ENCODE assay signal across 20 cellular contexts in the genomic region with DNA sequence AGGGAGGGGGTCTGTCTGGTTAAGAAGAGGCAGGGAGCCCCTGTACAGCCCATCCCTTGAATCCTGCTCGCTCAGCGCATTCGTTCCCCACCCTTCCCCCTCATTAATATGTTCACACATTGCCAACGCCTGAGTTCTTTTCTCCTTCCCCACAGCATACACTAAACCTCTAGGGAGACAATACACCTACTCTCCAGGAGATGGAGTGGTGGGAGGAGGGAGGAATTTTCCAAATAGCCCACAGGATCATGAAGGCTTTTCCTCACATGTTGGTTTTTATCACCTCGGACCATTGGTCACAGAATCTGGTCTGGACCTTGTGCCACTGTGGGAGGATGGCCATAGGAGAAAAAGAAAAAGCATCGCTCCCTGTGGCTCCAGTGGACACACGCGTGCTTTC.
DNase-seq lines count a peak whose midpoint lies in the region; TF ChIP-seq lines count a peak whose summit lies in the region.
"Had no signal": no experiment of that assay in that cellular context is flagged by ENCODE, and none has a peak within 500 bp of the region (broad histone marks: within the 10 kb centered on the region; RNA-seq: fewer than 3 reads in every experiment).

No MANE protein-coding gene starts in this region.

- TF ChIP-seq POLR2A in breast epithelium (IDR thresholded peaks at IDR 0.05): no peak

- intact Hi-C loops in breast epithelium (cut with DNase I; ENCODE audit: low total_unique reads): no loop called here

- in situ Hi-C loops in T47D (cut with HindIII; ENCODE audit: low pct_unique_long_range_greater_than_20kb, low sequenced_read_pairs): no loop called here
- in situ Hi-C loops in astrocyte of the spinal cord (cut with HindIII; ENCODE audit: low sequenced_read_pairs): no loop called here

- H3K36me3 ChIP-seq in breast epithelium: no peaks in the 10 kb centered on the region
- H3K36me3 ChIP-seq: HAP-1, pancreas, sigmoid colon had no signal

- no peaks in the 10 kb centered on the region for H3K27me3 ChIP-seq in breast epithelium
- H3K27me3 ChIP-seq: pancreas, sigmoid colon had no signal

- TF ChIP-seq CTCF in breast epithelium (IDR thresholded peaks at IDR 0.05) (no peak), astrocyte of the spinal cord (IDR thresholded peaks at IDR 0.05; ENCODE audit: low read depth, low read length) (peak; percentile 31)

- DNase-seq in T47D (ENCODE audit: low read depth in 1 of 2, low spot score in 1 of 2) (peak; percentile 5 to 36), breast epithelium (ENCODE audit: low spot score in 2 of 2) (no peak), astrocyte of the spinal cord (ENCODE audit: low read depth, low spot score) (no peak), left kidney (ENCODE audit: low read depth, low spot score) (peak; percentile 66), DMS 273 treated with DMSO at 0.1 percent for 48 hours (lab: John Stamatoyannopoulos, UW) (no peak), Ammon's horn (ENCODE audit: low spot score) (no peak), activated gamma-delta T cell treated with Interleukin-2 at 50 U/mL for 16 hours (no peak)
- DNase-seq: activated CD4-positive, alpha-beta T cell treated with anti-CD3 and anti-CD28 coated beads, Interleukin-2, amount 50 U/mL, for 1 hour; activated CD8-positive, alpha-beta memory T cell treated with anti-CD3 and anti-CD28 coated beads, Interleukin-2, amount 50 U/mL, for 4 hours; CD4-positive, CD25-positive, alpha-beta regulatory T cell; GF-D8; naive B cell; NCI-H187; NCI-H510A; pancreas; sigmoid colon; substantia nigra had no signal

- H3K27ac ChIP-seq in breast epithelium: no peak overlapping the region
- H3K27ac ChIP-seq: coronary artery, KMS-11, pancreas, sigmoid colon had no signal

- H3K4me3 ChIP-seq in breast epithelium (no peak overlapping the region), astrocyte of the spinal cord (ENCODE audit: low read depth, low read length) (no peak overlapping the region)
- H3K4me3 ChIP-seq: coronary artery, HAP-1, pancreas, sigmoid colon had no signal

- no peaks in the 10 kb centered on the region for H3K4me1 ChIP-seq in breast epithelium
- H3K4me1 ChIP-seq: HAP-1, sigmoid colon had no signal

- H3K9me3 ChIP-seq in breast epithelium: no peaks in the 10 kb centered on the region
- H3K9me3 ChIP-seq: HAP-1, pancreas, sigmoid colon had no signal

Comparison
In these comparisons a context has a peak if more than half of its experiments do, and no peak if none do; other contexts are left out.
1. DNase-seq: peak in T47D (2 of 2) and left kidney (single experiment); none in breast epithelium (0 of 2), astrocyte of the spinal cord (single experiment), DMS 273 treated with DMSO at 0.1 percent for 48 hours (single experiment), Ammon's horn (single experiment) and activated gamma-delta T cell treated with Interleukin-2 at 50 U/mL for 16 hours (single experiment).